8 cellular contexts compared by ENCODE assay signal in genomic region chr18:47100214-47100831, GRCh38. TPM values are rescaled to one million over a fixed set of nuclear protein-coding genes. Genes with fewer than 3 reads are reported as not detected.
DNase-seq lines count a peak whose midpoint lies in the region; ATAC-seq, FAIRE-seq and TF ChIP-seq lines count a peak whose summit lies in the region.

No MANE protein-coding gene starts in this region.

- FAIRE-seq in H1 (lab: Jason Lieb, UNC), result peak; percentile 99

- H3K9me3 ChIP-seq in H1 (ENCODE audit: insufficient read depth in 2 of 2, low read depth in 1 of 2, low read length in 1 of 2), result no peaks in the 10 kb centered on the region

- H3K23ac ChIP-seq in H1 (ENCODE audit: insufficient read length), result no peak overlapping the region

- H4K5ac ChIP-seq in H1 (ENCODE audit: insufficient read length, low read depth, low read length), result no peak overlapping the region

- peak; percentile 94 to 96 for TF ChIP-seq RAD21 in H1 (IDR thresholded peaks at IDR 0.05 in 1 of 2, conservative IDR thresholded peaks at IDR 0.05 in 1 of 2; ENCODE audit: low read depth in 2 of 2, low read length in 2 of 2)

- no peaks in the 10 kb centered on the region for H3K79me2 ChIP-seq in H1 (ENCODE audit: control insufficient read depth in 1 of 2, insufficient read depth in 2 of 2, low read length in 2 of 2)

- no peak overlapping the region for H2AK5ac ChIP-seq in H1 (ENCODE audit: low read depth, low read length)

- H3K9me3 Mint-ChIP-seq in mesothelial cell of epicardium, result no peaks in the 10 kb centered on the region

- no peaks in the 10 kb centered on the region for H3K23me2 ChIP-seq in H1 (ENCODE audit: low read depth, low read length)

- H2BK12ac ChIP-seq in H1 (ENCODE audit: low read depth, low read length), result no peak overlapping the region

- ATAC-seq in HG03571 (IDR thresholded peaks at IDR 0.05; ENCODE audit: unreplicated experiment), result no peak

- 0 out of 2 replicates have a peak overlapping the region, but pooled peaks have one; percentile 77 for H2BK15ac ChIP-seq in H1 (ENCODE audit: low read length)

- POLR2A ChIA-PET in H1 (lab: Charles Lee; ENCODE audit: partially characterized antibody), result interaction anchor here (1.0 to 1.7 kb wide), 6 partner anchors 8 to 105 kb away, joined by 3 to 6 read pairs (median 4); no protein-coding TSS in a partner anchor

- H4K20me1 ChIP-seq in H1 (replicated peaks in 1 of 2; ENCODE audit: control insufficient read depth in 1 of 2, insufficient read depth in 2 of 2, low read length in 2 of 2), result no peaks in the 10 kb centered on the region

- no peak overlapping the region for H3K56ac ChIP-seq in H1 (replicated peaks; ENCODE audit: insufficient read length, low read depth, low read length)

- 36% methylated on average over 12 of the region's 12 CpGs; no CpG with 5 or more reads in 1 of the 2 experiments for WGBS in H1 (ENCODE audit: extremely low coverage in 1 of 2, insufficient coverage in 1 of 2, insufficient read length in 1 of 2, insufficient replicate concordance in 2 of 2, low coverage in 1 of 2, low lambda C conversion rate in 2 of 2, missing lambda C conversion rate in 1 of 2), 2 experiments

- CTCF ChIA-PET in H1 (lab: Charles Lee; ENCODE audit: partially characterized antibody), result interaction anchor here (0.6 to 5.2 kb wide), 29 partner anchors 10 to 655 kb away, joined by 3 to 77 read pairs (median 4); partner anchors contain the start of gene HDHD2

- H2BK5ac ChIP-seq in H1 (ENCODE audit: low read depth, low read length), result no peak overlapping the region

- H3K4me1 ChIP-seq in H1 (replicated peaks in 1 of 4; ENCODE audit: control insufficient read depth in 3 of 4, insufficient read depth in 4 of 4, low read length in 3 of 4), result peaks cover 0 to 3% (median 0%) of the 10 kb centered on the region in 4 experiments; a peak in 1 of 7 replicates

- H3K9ac ChIP-seq in H1 (replicated peaks in 1 of 4; ENCODE audit: extremely low read depth in 1 of 4, low read depth in 3 of 4, low read length in 3 of 4), result no peak overlapping the region

- peak overlapping the region; percentile 36; the same call in 1 of the 2 replicates for H2BK20ac ChIP-seq in H1 (ENCODE audit: low read length)

- H3K27ac Mint-ChIP-seq in mesothelial cell of epicardium, result no peak overlapping the region

- H2AFZ ChIP-seq in H1 (ENCODE audit: low read length), result no peak overlapping the region

- no peak for TF ChIP-seq POLR2A in H1 (IDR thresholded peaks at IDR 0.05; ENCODE audit: control extremely low read depth in 1 of 2, low read depth in 2 of 2, low read length in 2 of 2)

- H3K36me3 ChIP-seq in H1 (ENCODE audit: control insufficient read depth in 2 of 4, insufficient read depth in 4 of 4, low read length in 3 of 4), result peaks cover 0 to 9% (median 2%) of the 10 kb centered on the region in 4 experiments; a peak in 2 of 8 replicates

- H3K4me2 ChIP-seq in H1 (ENCODE audit: insufficient read depth in 1 of 2, low read depth in 2 of 2, low read length in 2 of 2), result 0 out of 4 replicates have a peak overlapping the region, but pooled peaks of 1 of the 2 experiments have one; percentile 4

- peak; percentile 51 for DNase-seq in AG10803 (ENCODE audit: low read depth)
- peak; percentile 47 for DNase-seq in GM20000 (ENCODE audit: low spot score)
- DNase-seq in NCI-H510A (lab: John Stamatoyannopoulos, UW), result peak; percentile 2
- DNase-seq in activated CD8-positive, alpha-beta memory T cell treated with anti-CD3 and anti-CD28 coated beads for 1 hour (ENCODE audit: extremely low read depth in 1 of 2, low read depth in 1 of 2), result peak; percentile 16 to 18
- peak; percentile 66 to 86 for DNase-seq in H1 (ENCODE audit: low read depth in 1 of 2, low spot score in 2 of 2)
- peak in 1 of 2 experiments; percentile 62 for DNase-seq in mesothelial cell of epicardium (ENCODE audit: low spot score in 2 of 2, unreplicated experiment in 2 of 2)
- peak; percentile 7 to 33 for DNase-seq in stimulated activated CD8-positive, alpha-beta memory T cell treated with anti-CD3 and anti-CD28 coated beads, Interleukin-4, amount 100 ng/mL, for 4 hours (ENCODE audit: low read depth in 2 of 2, low spot score in 1 of 2)

- H3K4me1 Mint-ChIP-seq in mesothelial cell of epicardium, result no peaks in the 10 kb centered on the region

- peaks cover 5% of the 10 kb centered on the region for H3K36me3 Mint-ChIP-seq in mesothelial cell of epicardium

- no peaks in the 10 kb centered on the region for H3K27me3 Mint-ChIP-seq in mesothelial cell of epicardium (ENCODE audit: low read depth)

- no peak overlapping the region for H3K18ac ChIP-seq in H1 (ENCODE audit: extremely low read depth, low read length)

- H3K14ac ChIP-seq in H1 (ENCODE audit: insufficient read length), result no peak overlapping the region

- H4K8ac ChIP-seq in H1 (ENCODE audit: extremely low read depth, insufficient read depth, low read length), result no peak overlapping the region; the same call in 1 of the 2 replicates

- H3K79me1 ChIP-seq in H1 (ENCODE audit: low read depth, low read length), result no peaks in the 10 kb centered on the region

- H3K4me3 ChIP-seq in AG10803 (ENCODE audit: low read length) (no peak overlapping the region), H1 (ENCODE audit: extremely low read depth in 1 of 4, insufficient read depth in 2 of 4, low read depth in 3 of 4, low read length in 4 of 4) (no peak overlapping the region)

- no peak overlapping the region for H3K4me3 Mint-ChIP-seq in mesothelial cell of epicardium

- H2BK120ac ChIP-seq in H1 (replicated peaks; ENCODE audit: low read depth, low read length), result no peak overlapping the region

- peak; percentile 85 for TF ChIP-seq CTCF in AG10803 (conservative IDR thresholded peaks at IDR 0.05; ENCODE audit: low read length)
- no peak for TF ChIP-seq CTCF in GM20000 (IDR thresholded peaks at IDR 0.05; ENCODE audit: extremely low read depth, missing control alignments)
- peak; percentile 58 to 91 (median 87) for TF ChIP-seq CTCF in H1 (IDR thresholded peaks at IDR 0.05; ENCODE audit: control extremely low read depth in 1 of 3, insufficient read depth in 1 of 3, low read depth in 1 of 3, low read length in 3 of 3)
- TF ChIP-seq CTCF in mesothelial cell of epicardium (IDR thresholded peaks at IDR 0.05; ENCODE audit: unreplicated experiment), result peak; percentile 69

- no peak overlapping the region for H4K91ac ChIP-seq in H1 (replicated peaks; ENCODE audit: insufficient read length, low read length)

- H3K27ac ChIP-seq in H1 (ENCODE audit: low read depth, low read length), result no peak overlapping the region

- H3K27me3 ChIP-seq in H1 (replicated peaks in 1 of 4; ENCODE audit: control insufficient read depth in 3 of 4, extremely low read depth in 1 of 4, insufficient read depth in 3 of 4, low read length in 3 of 4), result no peaks in the 10 kb centered on the region

- TF ChIP-seq EP300 in H1 (IDR thresholded peaks at IDR 0.05; ENCODE audit: borderline replicate concordance in 1 of 2, low read depth in 2 of 2, low read length in 2 of 2), result no peak

- H3K4ac ChIP-seq in H1 (replicated peaks; ENCODE audit: insufficient read length, low read depth, low read length), result no peak overlapping the region

TF ChIP-seq in H1, 55 proteins besides CTCF, POLR2A, EP300 and RAD21:
- TF ChIP-seq MAFK (IDR thresholded peaks at IDR 0.05; ENCODE audit: low read depth, low read length) (no peak), GABPA (IDR thresholded peaks at IDR 0.05; ENCODE audit: borderline replicate concordance, insufficient read depth, low read length) (no peak), TEAD4 (IDR thresholded peaks at IDR 0.05; ENCODE audit: low read depth, low read length) (peak; percentile 92), NRF1 (IDR thresholded peaks at IDR 0.05; ENCODE audit: low read depth, low read length) (no peak), HDAC6 (IDR thresholded peaks at IDR 0.05; ENCODE audit: low read depth, low read length) (no peak), BRCA1 (IDR thresholded peaks at IDR 0.05; ENCODE audit: low read depth, low read length) (no peak), FOSL1 (IDR thresholded peaks at IDR 0.05; ENCODE audit: insufficient read depth, low read depth, low read length) (no peak), MAX (IDR thresholded peaks at IDR 0.05) (no peak), SP1 (IDR thresholded peaks at IDR 0.05; ENCODE audit: low read depth, low read length) (no peak), POLR2AphosphoS5 (IDR thresholded peaks at IDR 0.05; ENCODE audit: low read depth, low read length) (no peak), CREB1 (IDR thresholded peaks at IDR 0.05) (no peak), SAP30 (IDR thresholded peaks at IDR 0.05; ENCODE audit: insufficient read depth, insufficient replicate concordance, low read length) (no peak), SIRT6 (IDR thresholded peaks at IDR 0.05; ENCODE audit: low read length) (no peak), TBP (IDR thresholded peaks at IDR 0.05; ENCODE audit: low read depth, low read length) (no peak), TAF7 (optimal IDR thresholded peaks at IDR 0.05; ENCODE audit: borderline replicate concordance, low read depth, low read length) (peak; percentile 13)
TF ChIP-seq in H1: peak in this region for 2.

RNA-seq across cellular contexts. Expression of gene HDHD2, which starts 50.0 kb away (rescaled TPM):
- 42.7 and 44.8 TPM in 2 replicates for total RNA-seq in H1 (2021; fragmentation: NEBNext Ultra II Directional; extraction: Animal tissue kit (Norgen Biotek cat#: 25700))
- 11.1 and 16.7 TPM in 2 replicates for polyA plus RNA-seq in H1 (2011; rRNA removed)
- 15.6 TPM for polyA plus RNA-seq in H1 (2011; cell fraction: cytosol; rRNA removed)
- polyA plus RNA-seq in H1 (2011; cell fraction: nucleus; rRNA removed), result 9.4 TPM
- 42.1 to 56.7 TPM (median 49.8 TPM) in 4 replicates for polyA plus RNA-seq in H1 (2012, experiment 1 of 2)
- 4.1 TPM for polyA plus RNA-seq in H1 (2012, experiment 2 of 2)
- polyA plus RNA-seq in H1 (2013, experiment 1 of 2), result 20.3 TPM
- 21.6 TPM for polyA plus RNA-seq in H1 (2013, experiment 2 of 2)
- polyA minus RNA-seq in H1 (2011; rRNA and poly(A)+ RNA removed), result 23.0 and 34.7 TPM in 2 replicates
- polyA minus RNA-seq in H1 (2011; cell fraction: cytosol; rRNA and poly(A)+ RNA removed), result 53.6 TPM
- polyA minus RNA-seq in H1 (2011; cell fraction: nucleus; rRNA and poly(A)+ RNA removed), result 37.2 TPM
- total RNA-seq in mesothelial cell of epicardium, result 40.1 to 44.0 TPM (median 41.0 TPM) in 3 replicates
